1 cellular context compared by ENCODE assay signal in the genomic region with DNA sequence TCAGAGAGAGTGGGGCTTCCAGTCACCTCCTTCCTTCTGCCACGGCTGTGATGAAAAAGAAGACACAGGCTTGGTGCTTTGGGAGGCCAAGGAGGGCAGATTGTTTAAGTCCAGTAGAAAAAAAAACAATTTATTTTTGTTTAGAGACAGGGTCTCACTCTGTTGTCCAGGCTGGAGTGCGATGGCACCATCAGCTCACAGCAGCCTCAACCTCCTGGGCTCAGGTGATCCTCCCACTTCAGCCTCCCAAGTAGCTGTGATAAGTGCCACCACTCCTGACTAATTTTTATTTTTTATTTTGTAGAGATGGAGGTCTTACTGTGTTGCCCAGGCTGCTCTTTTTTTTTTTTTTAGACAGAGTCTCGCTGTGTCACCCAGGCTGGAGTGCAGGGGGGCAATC.
TF ChIP-seq lines count a peak whose summit lies in the region.

No MANE protein-coding gene starts in this region.

TF ChIP-seq in HepG2, 621 proteins besides CTCF, POLR2A, EP300 and RAD21:
- no peak for TF ChIP-seq ZNF775 (CRISPR knock-in tag; IDR thresholded peaks at IDR 0.05; ENCODE audit: borderline replicate concordance)
- TF ChIP-seq, protein P1, sequence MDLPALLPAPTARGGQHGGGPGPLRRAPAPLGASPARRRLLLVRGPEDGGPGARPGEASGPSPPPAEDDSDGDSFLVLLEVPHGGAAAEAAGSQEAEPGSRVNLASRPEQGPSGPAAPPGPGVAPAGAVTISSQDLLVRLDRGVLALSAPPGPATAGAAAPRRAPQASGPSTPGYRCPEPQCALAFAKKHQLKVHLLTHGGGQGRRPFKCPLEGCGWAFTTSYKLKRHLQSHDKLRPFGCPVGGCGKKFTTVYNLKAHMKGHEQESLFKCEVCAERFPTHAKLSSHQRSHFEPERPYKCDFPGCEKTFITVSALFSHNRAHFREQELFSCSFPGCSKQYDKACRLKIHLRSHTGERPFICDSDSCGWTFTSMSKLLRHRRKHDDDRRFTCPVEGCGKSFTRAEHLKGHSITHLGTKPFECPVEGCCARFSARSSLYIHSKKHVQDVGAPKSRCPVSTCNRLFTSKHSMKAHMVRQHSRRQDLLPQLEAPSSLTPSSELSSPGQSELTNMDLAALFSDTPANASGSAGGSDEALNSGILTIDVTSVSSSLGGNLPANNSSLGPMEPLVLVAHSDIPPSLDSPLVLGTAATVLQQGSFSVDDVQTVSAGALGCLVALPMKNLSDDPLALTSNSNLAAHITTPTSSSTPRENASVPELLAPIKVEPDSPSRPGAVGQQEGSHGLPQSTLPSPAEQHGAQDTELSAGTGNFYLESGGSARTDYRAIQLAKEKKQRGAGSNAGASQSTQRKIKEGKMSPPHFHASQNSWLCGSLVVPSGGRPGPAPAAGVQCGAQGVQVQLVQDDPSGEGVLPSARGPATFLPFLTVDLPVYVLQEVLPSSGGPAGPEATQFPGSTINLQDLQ (CRISPR knock-in tag; IDR thresholded peaks at IDR 0.05) = no peak
- TF ChIP-seq, protein P2, sequence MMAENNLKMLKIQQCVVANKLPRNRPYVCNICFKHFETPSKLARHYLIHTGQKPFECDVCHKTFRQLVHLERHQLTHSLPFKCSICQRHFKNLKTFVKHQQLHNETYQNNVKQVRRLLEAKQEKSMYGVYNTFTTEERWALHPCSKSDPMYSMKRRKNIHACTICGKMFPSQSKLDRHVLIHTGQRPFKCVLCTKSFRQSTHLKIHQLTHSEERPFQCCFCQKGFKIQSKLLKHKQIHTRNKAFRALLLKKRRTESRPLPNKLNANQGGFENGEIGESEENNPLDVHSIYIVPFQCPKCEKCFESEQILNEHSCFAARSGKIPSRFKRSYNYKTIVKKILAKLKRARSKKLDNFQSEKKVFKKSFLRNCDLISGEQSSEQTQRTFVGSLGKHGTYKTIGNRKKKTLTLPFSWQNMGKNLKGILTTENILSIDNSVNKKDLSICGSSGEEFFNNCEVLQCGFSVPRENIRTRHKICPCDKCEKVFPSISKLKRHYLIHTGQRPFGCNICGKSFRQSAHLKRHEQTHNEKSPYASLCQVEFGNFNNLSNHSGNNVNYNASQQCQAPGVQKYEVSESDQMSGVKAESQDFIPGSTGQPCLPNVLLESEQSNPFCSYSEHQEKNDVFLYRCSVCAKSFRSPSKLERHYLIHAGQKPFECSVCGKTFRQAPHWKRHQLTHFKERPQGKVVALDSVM (CRISPR knock-in tag; IDR thresholded peaks at IDR 0.05) = peak; percentile 43; the same call in 1 of the 2 replicates
- peak; percentile 82 for TF ChIP-seq ZNF121 (CRISPR knock-in tag; IDR thresholded peaks at IDR 0.05)
